ENCODE assay signal across 2 cellular contexts in the genomic region with DNA sequence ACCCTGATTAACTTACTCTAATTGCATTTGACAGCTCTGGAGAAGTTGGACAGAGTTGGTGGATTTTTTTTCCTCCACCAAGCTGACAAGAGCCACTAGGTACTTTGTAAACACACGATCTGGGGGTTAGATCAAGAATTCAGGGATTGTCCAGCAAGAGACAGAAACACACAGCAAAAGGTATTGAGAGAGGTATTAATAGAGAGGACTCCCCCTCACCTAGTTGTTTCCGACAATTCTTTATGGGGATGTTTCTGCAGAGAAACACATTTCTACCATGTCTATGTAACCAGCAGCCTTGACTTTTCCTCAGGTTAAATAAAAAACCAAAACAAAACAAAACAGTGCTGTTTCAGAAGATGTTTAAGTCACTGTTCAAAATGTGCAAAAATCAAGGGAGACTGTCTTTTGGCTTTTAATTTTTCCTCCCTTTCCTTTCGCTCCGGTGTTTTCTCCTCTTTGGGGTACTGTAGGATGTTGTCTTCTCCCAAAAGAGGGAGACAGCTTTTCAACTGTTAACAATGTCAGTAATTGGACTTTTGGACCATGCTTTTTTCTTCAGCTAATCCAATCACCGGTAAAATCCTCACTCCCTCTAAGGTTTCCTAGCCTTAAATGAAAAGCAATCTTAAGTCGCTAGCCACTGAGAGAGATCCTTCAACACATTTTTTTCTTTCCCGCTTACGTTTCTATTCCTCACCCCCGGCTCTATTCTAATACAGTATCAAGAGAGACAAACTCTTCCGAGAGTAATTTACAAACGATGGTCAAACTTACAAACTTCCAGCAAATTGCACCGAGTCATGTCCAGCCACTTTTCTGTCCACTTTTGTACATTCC.
TF ChIP-seq lines count a peak whose summit lies in the region.

No MANE protein-coding gene starts in this region.

TF ChIP-seq in IMR-90, 13 proteins besides CTCF, POLR2A, EP300 and RAD21:
- TF ChIP-seq, protein P1, sequence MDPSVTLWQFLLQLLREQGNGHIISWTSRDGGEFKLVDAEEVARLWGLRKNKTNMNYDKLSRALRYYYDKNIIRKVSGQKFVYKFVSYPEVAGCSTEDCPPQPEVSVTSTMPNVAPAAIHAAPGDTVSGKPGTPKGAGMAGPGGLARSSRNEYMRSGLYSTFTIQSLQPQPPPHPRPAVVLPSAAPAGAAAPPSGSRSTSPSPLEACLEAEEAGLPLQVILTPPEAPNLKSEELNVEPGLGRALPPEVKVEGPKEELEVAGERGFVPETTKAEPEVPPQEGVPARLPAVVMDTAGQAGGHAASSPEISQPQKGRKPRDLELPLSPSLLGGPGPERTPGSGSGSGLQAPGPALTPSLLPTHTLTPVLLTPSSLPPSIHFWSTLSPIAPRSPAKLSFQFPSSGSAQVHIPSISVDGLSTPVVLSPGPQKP (IDR thresholded peaks at IDR 0.05; ENCODE audit: borderline replicate concordance, low read depth, low read length) = no peak
- no peak for TF ChIP-seq RCOR1 (IDR thresholded peaks at IDR 0.05; ENCODE audit: insufficient replicate concordance, low read length)
- no peak for TF ChIP-seq MXI1 (IDR thresholded peaks at IDR 0.05; ENCODE audit: borderline replicate concordance, low read depth, low read length)
- TF ChIP-seq CHD1 (IDR thresholded peaks at IDR 0.05; ENCODE audit: low read depth, low read length) = 0 out of 2 replicates have a peak, but pooled peaks have one; percentile 27
- TF ChIP-seq RFX5 (IDR thresholded peaks at IDR 0.05; ENCODE audit: low read depth, low read length) = no peak

TF ChIP-seq in K562, 482 proteins besides CTCF, POLR2A, EP300 and RAD21 (continues in another document):
- TF ChIP-seq GATAD2A (IDR thresholded peaks at IDR 0.05) (0 out of 2 replicates have a peak, but pooled peaks have one; percentile 41), ZFPM2 (CRISPR knock-in tag; IDR thresholded peaks at IDR 0.05) (no peak), ZNF165 (CRISPR knock-in tag; IDR thresholded peaks at IDR 0.05; ENCODE audit: borderline replicate concordance) (no peak), TBP (optimal IDR thresholded peaks at IDR 0.05; ENCODE audit: low read depth, low read length) (peak; percentile 30), HDAC2 (IDR thresholded peaks at IDR 0.05) (peak; percentile 4; the same call in 1 of the 2 replicates), RHOXF2B (CRISPR knock-in tag; conservative IDR thresholded peaks at IDR 0.05) (0 out of 2 replicates have a peak, but pooled peaks have one; percentile 15), RUNX1 (IDR thresholded peaks at IDR 0.05; ENCODE audit: low read depth) (no peak), SMARCA4 (IDR thresholded peaks at IDR 0.05) (peak; percentile 13; the same call in 1 of the 2 replicates), CHD1 (IDR thresholded peaks at IDR 0.05; ENCODE audit: low read length) (peak; percentile 5), GATAD2B (IDR thresholded peaks at IDR 0.05; ENCODE audit: borderline replicate concordance) (0 out of 2 replicates have a peak, but pooled peaks have one; percentile 8), ZBED1 (IDR thresholded peaks at IDR 0.05) (no peak), DIDO1 (tag; IDR thresholded peaks at IDR 0.05; ENCODE audit: low read depth) (no peak), SAP30 (IDR thresholded peaks at IDR 0.05; ENCODE audit: borderline replicate concordance, insufficient read depth, low read depth, low read length, poor library complexity, severe bottlenecking) (no peak)
- TF ChIP-seq, protein P2, sequence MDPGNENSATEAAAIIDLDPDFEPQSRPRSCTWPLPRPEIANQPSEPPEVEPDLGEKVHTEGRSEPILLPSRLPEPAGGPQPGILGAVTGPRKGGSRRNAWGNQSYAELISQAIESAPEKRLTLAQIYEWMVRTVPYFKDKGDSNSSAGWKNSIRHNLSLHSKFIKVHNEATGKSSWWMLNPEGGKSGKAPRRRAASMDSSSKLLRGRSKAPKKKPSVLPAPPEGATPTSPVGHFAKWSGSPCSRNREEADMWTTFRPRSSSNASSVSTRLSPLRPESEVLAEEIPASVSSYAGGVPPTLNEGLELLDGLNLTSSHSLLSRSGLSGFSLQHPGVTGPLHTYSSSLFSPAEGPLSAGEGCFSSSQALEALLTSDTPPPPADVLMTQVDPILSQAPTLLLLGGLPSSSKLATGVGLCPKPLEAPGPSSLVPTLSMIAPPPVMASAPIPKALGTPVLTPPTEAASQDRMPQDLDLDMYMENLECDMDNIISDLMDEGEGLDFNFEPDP (CRISPR knock-in tag; IDR thresholded peaks at IDR 0.05) = no peak
- TF ChIP-seq, protein P3, sequence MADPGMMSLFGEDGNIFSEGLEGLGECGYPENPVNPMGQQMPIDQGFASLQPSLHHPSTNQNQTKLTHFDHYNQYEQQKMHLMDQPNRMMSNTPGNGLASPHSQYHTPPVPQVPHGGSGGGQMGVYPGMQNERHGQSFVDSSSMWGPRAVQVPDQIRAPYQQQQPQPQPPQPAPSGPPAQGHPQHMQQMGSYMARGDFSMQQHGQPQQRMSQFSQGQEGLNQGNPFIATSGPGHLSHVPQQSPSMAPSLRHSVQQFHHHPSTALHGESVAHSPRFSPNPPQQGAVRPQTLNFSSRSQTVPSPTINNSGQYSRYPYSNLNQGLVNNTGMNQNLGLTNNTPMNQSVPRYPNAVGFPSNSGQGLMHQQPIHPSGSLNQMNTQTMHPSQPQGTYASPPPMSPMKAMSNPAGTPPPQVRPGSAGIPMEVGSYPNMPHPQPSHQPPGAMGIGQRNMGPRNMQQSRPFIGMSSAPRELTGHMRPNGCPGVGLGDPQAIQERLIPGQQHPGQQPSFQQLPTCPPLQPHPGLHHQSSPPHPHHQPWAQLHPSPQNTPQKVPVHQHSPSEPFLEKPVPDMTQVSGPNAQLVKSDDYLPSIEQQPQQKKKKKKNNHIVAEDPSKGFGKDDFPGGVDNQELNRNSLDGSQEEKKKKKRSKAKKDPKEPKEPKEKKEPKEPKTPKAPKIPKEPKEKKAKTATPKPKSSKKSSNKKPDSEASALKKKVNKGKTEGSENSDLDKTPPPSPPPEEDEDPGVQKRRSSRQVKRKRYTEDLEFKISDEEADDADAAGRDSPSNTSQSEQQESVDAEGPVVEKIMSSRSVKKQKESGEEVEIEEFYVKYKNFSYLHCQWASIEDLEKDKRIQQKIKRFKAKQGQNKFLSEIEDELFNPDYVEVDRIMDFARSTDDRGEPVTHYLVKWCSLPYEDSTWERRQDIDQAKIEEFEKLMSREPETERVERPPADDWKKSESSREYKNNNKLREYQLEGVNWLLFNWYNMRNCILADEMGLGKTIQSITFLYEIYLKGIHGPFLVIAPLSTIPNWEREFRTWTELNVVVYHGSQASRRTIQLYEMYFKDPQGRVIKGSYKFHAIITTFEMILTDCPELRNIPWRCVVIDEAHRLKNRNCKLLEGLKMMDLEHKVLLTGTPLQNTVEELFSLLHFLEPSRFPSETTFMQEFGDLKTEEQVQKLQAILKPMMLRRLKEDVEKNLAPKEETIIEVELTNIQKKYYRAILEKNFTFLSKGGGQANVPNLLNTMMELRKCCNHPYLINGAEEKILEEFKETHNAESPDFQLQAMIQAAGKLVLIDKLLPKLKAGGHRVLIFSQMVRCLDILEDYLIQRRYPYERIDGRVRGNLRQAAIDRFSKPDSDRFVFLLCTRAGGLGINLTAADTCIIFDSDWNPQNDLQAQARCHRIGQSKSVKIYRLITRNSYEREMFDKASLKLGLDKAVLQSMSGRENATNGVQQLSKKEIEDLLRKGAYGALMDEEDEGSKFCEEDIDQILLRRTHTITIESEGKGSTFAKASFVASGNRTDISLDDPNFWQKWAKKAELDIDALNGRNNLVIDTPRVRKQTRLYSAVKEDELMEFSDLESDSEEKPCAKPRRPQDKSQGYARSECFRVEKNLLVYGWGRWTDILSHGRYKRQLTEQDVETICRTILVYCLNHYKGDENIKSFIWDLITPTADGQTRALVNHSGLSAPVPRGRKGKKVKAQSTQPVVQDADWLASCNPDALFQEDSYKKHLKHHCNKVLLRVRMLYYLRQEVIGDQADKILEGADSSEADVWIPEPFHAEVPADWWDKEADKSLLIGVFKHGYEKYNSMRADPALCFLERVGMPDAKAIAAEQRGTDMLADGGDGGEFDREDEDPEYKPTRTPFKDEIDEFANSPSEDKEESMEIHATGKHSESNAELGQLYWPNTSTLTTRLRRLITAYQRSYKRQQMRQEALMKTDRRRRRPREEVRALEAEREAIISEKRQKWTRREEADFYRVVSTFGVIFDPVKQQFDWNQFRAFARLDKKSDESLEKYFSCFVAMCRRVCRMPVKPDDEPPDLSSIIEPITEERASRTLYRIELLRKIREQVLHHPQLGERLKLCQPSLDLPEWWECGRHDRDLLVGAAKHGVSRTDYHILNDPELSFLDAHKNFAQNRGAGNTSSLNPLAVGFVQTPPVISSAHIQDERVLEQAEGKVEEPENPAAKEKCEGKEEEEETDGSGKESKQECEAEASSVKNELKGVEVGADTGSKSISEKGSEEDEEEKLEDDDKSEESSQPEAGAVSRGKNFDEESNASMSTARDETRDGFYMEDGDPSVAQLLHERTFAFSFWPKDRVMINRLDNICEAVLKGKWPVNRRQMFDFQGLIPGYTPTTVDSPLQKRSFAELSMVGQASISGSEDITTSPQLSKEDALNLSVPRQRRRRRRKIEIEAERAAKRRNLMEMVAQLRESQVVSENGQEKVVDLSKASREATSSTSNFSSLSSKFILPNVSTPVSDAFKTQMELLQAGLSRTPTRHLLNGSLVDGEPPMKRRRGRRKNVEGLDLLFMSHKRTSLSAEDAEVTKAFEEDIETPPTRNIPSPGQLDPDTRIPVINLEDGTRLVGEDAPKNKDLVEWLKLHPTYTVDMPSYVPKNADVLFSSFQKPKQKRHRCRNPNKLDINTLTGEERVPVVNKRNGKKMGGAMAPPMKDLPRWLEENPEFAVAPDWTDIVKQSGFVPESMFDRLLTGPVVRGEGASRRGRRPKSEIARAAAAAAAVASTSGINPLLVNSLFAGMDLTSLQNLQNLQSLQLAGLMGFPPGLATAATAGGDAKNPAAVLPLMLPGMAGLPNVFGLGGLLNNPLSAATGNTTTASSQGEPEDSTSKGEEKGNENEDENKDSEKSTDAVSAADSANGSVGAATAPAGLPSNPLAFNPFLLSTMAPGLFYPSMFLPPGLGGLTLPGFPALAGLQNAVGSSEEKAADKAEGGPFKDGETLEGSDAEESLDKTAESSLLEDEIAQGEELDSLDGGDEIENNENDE (IDR thresholded peaks at IDR 0.05; ENCODE audit: low read depth, low read length) = no peak
- TF ChIP-seq, protein P4, sequence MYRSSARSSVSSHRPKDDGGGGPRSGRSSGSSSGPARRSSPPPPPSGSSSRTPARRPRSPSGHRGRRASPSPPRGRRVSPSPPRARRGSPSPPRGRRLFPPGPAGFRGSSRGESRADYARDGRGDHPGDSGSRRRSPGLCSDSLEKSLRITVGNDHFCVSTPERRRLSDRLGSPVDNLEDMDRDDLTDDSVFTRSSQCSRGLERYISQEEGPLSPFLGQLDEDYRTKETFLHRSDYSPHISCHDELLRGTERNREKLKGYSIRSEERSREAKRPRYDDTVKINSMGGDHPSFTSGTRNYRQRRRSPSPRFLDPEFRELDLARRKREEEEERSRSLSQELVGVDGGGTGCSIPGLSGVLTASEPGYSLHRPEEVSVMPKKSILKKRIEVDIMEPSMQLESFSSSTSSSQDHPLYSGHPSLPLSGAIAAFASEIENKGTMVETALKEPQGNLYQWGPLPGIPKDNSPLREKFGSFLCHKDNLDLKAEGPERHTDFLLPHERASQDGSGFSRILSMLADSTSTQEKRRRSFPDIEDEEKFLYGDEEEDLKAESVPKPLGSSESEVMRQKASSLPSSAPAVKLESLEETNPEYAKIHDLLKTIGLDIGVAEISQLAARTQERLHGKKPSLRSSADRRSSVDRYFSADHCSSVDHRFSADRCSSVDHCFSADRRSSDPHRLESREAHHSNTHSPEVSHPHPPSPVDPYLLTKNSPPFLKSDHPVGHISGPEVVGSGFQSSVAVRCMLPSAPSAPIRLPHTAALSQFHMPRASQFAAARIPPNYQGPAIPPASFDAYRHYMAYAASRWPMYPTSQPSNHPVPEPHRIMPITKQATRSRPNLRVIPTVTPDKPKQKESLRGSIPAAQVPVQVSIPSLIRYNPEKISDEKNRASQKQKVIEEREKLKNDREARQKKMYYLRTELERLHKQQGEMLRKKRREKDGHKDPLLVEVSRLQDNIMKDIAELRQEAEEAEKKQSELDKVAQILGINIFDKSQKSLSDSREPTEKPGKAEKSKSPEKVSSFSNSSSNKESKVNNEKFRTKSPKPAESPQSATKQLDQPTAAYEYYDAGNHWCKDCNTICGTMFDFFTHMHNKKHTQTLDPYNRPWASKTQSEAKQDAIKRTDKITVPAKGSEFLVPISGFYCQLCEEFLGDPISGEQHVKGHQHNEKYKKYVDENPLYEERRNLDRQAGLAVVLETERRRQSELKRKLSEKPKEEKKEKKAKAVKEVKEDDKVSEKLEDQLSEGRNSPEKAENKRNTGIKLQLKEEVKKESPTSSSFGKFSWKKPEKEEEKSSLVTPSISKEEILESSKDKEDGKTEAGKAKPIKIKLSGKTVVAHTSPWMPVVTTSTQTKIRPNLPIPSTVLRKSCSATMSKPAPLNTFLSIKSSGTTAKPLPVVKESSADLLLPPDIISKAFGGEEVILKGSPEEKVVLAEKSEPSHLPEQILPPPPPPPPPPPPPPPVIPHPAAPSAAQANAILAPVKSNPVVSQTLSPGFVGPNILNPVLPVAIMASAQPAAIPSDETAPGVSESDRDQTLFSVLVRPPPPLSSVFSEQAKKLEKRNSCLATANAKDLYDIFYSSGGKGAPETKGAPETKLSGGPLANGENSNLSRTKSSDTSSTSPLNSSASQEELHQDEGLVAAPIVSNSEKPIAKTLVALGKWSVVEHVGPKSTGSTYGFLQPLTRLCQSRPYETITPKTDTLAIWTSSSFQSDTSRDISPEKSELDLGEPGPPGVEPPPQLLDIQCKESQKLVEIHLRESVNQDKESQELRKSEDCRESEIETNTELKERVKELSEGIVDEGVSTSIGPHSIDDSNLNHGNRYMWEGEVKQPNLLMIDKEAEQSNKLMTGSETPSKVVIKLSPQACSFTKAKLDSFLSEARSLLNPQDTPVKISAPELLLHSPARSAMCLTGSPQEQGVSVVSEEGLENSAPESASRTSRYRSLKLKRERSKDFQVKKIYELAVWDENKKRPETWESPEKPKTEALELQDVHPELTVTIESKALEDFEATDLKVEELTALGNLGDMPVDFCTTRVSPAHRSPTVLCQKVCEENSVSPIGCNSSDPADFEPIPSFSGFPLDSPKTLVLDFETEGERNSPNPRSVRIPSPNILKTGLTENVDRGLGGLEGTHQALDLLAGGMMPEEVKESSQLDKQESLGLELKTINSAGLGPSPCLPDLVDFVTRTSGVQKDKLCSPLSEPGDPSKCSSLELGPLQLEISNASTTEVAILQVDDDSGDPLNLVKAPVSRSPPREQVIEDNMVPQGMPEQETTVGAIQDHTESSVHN (IDR thresholded peaks at IDR 0.05; ENCODE audit: borderline replicate concordance in 1 of 2, low read depth in 1 of 2) = 0 out of 4 replicates have a peak, but pooled peaks of 1 of the 2 experiments have one; percentile 26
